In genomic region chr4:132809298-132810032, GRCh38 we compare ENCODE assay signal across 27 cellular contexts.
A peak's percentile ranks its signal among the peaks of the same experiment; 100 is the strongest.
DNase-seq lines count a peak whose midpoint lies in the region; ATAC-seq, FAIRE-seq and TF ChIP-seq lines count a peak whose summit lies in the region.
"Had no signal": no experiment of that assay in that cellular context is flagged by ENCODE, and none has a peak within 500 bp of the region (broad histone marks: within the 10 kb centered on the region; RNA-seq: fewer than 3 reads in every experiment).

No MANE protein-coding gene starts in this region.

- no peaks in the 10 kb centered on the region for H3K9me3 ChIP-seq in A549
- H3K9me3 ChIP-seq in Karpas-422 (ENCODE audit: low read length) = no peaks in the 10 kb centered on the region
- H3K9me3 ChIP-seq: lower lobe of right lung, thoracic aorta had no signal

- no peak overlapping the region for H3K4me3 Mint-ChIP-seq in WTC11
- H3K4me3 Mint-ChIP-seq in activated T-helper 17 cell treated with anti-CD3 and anti-CD28 coated beads, Interleukin-2, amount 50 U/mL, for 72 hours = no peak overlapping the region
- H3K4me3 Mint-ChIP-seq: activated CD4-positive, alpha-beta T cell treated with anti-CD3 and anti-CD28 coated beads, Interleukin-2, amount 10 ng/mL, durations not matched to agents 7 days and 5 days; activated naive CD8-positive, alpha-beta T cell treated with anti-CD3 and anti-CD28 coated beads, Interleukin-2, amount 10 ng/mL, durations not matched to agents 7 days and 5 days; B cell; stimulated activated naive B cell treated with anti-CD40 and anti-IgM and Interleukin-4, amounts not matched to agents 10 μg/mL and 1 μg/mL and 100 μg/mL, for 72 hours had no signal

- in situ Hi-C loops in KBM-7 (cut with MboI; ENCODE audit: low pct_unique_long_range_greater_than_20kb, low sequenced_read_pairs) = no loop called here

- peak in 1 of 2 experiments; percentile 2 for DNase-seq in A549 (ENCODE audit: low read depth in 1 of 2, low spot score in 1 of 2)
- peak; percentile 43 for DNase-seq in Karpas-422
- peak; percentile 61 for DNase-seq in WTC11 (ENCODE audit: low spot score)
- DNase-seq in iPS-NIHi7 (ENCODE audit: extremely low spot score) = peak; percentile 45
- no peak for DNase-seq in activated CD4-positive, alpha-beta T cell treated with anti-CD3 and anti-CD28 coated beads, Interleukin-2, amount 50 U/mL, for 1 hour
- DNase-seq in DMS153 treated with DMSO at 0.1 percent for 48 hours (lab: John Stamatoyannopoulos, UW; ENCODE audit: unreplicated experiment) = no peak
- no peak for DNase-seq in KBM-7
- DNase-seq: 8988T; activated CD4-positive, alpha-beta T cell treated with anti-CD3 and anti-CD28 coated beads, Interleukin-2, amount 10 ng/mL, durations not matched to agents 7 days and 5 days; activated naive CD8-positive, alpha-beta T cell treated with anti-CD3 and anti-CD28 coated beads, Interleukin-2, amount 10 ng/mL, durations not matched to agents 7 days and 5 days; cerebellar nuclear complex; DMS79 treated with DMSO at 0.1 percent for 48 hours; erythroblast; foreskin keratinocyte; kidney; lower lobe of right lung; NCI-H69; PC-3; SHP77 treated with DMSO at 0.1 percent for 48 hours; stimulated activated CD4-positive, alpha-beta T cell treated with anti-CD3 and anti-CD28 coated beads, Interleukin-2, amount 100 ng/mL, for 48 hours; stimulated activated naive B cell treated with anti-CD40 and anti-IgM and Interleukin-4, amounts not matched to agents 10 μg/mL and 1 μg/mL and 100 μg/mL, for 72 hours; T-helper 1 cell had no signal

- no peak for TF ChIP-seq RAD21 in A549 (conservative IDR thresholded peaks at IDR 0.05 in 1 of 2, IDR thresholded peaks at IDR 0.05 in 1 of 2)

- no peak for FAIRE-seq in A549 (lab: Jason Lieb, UNC)

- no peak for TF ChIP-seq CTCF in A549 (IDR thresholded peaks at IDR 0.05)
- no peak for TF ChIP-seq CTCF in WTC11 (IDR thresholded peaks at IDR 0.05)

- H4K20me1 ChIP-seq in Karpas-422 (ENCODE audit: insufficient read depth, low read depth, low read length) = no peaks in the 10 kb centered on the region

- POLR2A ChIA-PET in A549 (lab: Yijun Ruan, JAX) (no interaction called here), WTC11 (lab: Charles Lee) (no interaction called here)

- H2AFZ ChIP-seq in Karpas-422 (ENCODE audit: low read length) = 0 out of 2 replicates have a peak overlapping the region, but pooled peaks have one; percentile 46
- H2AFZ ChIP-seq: hepatocyte had no signal

- H3K27ac ChIP-seq in A549 (no peak overlapping the region), Karpas-422 (ENCODE audit: low read length) (no peak overlapping the region)
- H3K27ac ChIP-seq: foreskin keratinocyte, hepatocyte, lower lobe of right lung, thoracic aorta had no signal

- H3K4me2 ChIP-seq in A549 (0 out of 3 replicates have a peak overlapping the region, but pooled peaks have one; percentile 26), Karpas-422 (ENCODE audit: low read depth, low read length, poor library complexity, severe bottlenecking) (no peak overlapping the region)
- H3K4me2 ChIP-seq: hepatocyte, smooth muscle cell had no signal

- no peak overlapping the region for H3K4me3 ChIP-seq in A549
- H3K4me3 ChIP-seq in Karpas-422 (ENCODE audit: low read length) = no peak overlapping the region
- H3K4me3 ChIP-seq: hepatocyte, lower lobe of right lung, smooth muscle cell, thoracic aorta had no signal

- no peak overlapping the region for H3K9ac ChIP-seq in Karpas-422 (ENCODE audit: low read length)

- ATAC-seq in A549 (peak in 1 of 2 experiments; percentile 63; a peak in 3 of 6 replicates), WTC11 (peak; percentile 100)
- no peak for ATAC-seq in activated T-helper 17 cell treated with anti-CD3 and anti-CD28 coated beads, Interleukin-2, amount 50 U/mL, for 72 hours (replicated peaks)
- ATAC-seq: foreskin keratinocyte; lower lobe of right lung; PC-3; stimulated activated naive B cell treated with anti-CD40 and anti-IgM and Interleukin-4, amounts not matched to agents 10 μg/mL and 1 μg/mL and 100 μg/mL, for 72 hours had no signal

- no peaks in the 10 kb centered on the region for H3K27me3 ChIP-seq in Karpas-422 (ENCODE audit: low read length)
- H3K27me3 ChIP-seq: foreskin keratinocyte, hepatocyte had no signal

- peaks cover 5% of the 10 kb centered on the region for H3K4me1 Mint-ChIP-seq in WTC11
- H3K4me1 Mint-ChIP-seq in activated T-helper 17 cell treated with anti-CD3 and anti-CD28 coated beads, Interleukin-2, amount 50 U/mL, for 72 hours = no peaks in the 10 kb centered on the region
- H3K4me1 Mint-ChIP-seq: activated CD4-positive, alpha-beta T cell treated with anti-CD3 and anti-CD28 coated beads, Interleukin-2, amount 10 ng/mL, durations not matched to agents 7 days and 5 days; activated naive CD8-positive, alpha-beta T cell treated with anti-CD3 and anti-CD28 coated beads, Interleukin-2, amount 10 ng/mL, durations not matched to agents 7 days and 5 days; B cell; stimulated activated naive B cell treated with anti-CD40 and anti-IgM and Interleukin-4, amounts not matched to agents 10 μg/mL and 1 μg/mL and 100 μg/mL, for 72 hours had no signal

- CTCF ChIA-PET in A549 (lab: Yijun Ruan, JAX) = no interaction called here
- CTCF ChIA-PET in WTC11 (lab: Charles Lee) = interaction anchor here (0.6 to 1.2 kb wide), 4 partner anchors 9 to 337 kb away, joined by 3 to 5 read pairs (median 4); no protein-coding TSS in a partner anchor

- peaks cover 13% of the 10 kb centered on the region for H3K9me3 Mint-ChIP-seq in WTC11
- peaks cover 16% of the 10 kb centered on the region for H3K9me3 Mint-ChIP-seq in activated T-helper 17 cell treated with anti-CD3 and anti-CD28 coated beads, Interleukin-2, amount 50 U/mL, for 72 hours
- H3K9me3 Mint-ChIP-seq: activated CD4-positive, alpha-beta T cell treated with anti-CD3 and anti-CD28 coated beads, Interleukin-2, amount 10 ng/mL, durations not matched to agents 7 days and 5 days; activated naive CD8-positive, alpha-beta T cell treated with anti-CD3 and anti-CD28 coated beads, Interleukin-2, amount 10 ng/mL, durations not matched to agents 7 days and 5 days had no signal

- no peaks in the 10 kb centered on the region for H3K36me3 ChIP-seq in Karpas-422 (ENCODE audit: insufficient read depth, low read length)
- H3K36me3 ChIP-seq: lower lobe of right lung, thoracic aorta had no signal

- H3K9me2 ChIP-seq in Karpas-422 (replicated peaks; ENCODE audit: insufficient read depth, low read length) = no peaks in the 10 kb centered on the region

- H3K4me1 ChIP-seq in A549 = no peaks in the 10 kb centered on the region
- H3K4me1 ChIP-seq in Karpas-422 (ENCODE audit: low read length) = no peaks in the 10 kb centered on the region
- H3K4me1 ChIP-seq: foreskin keratinocyte, lower lobe of right lung had no signal

- TF ChIP-seq POLR2A in A549 (IDR thresholded peaks at IDR 0.05; ENCODE audit: low read length) = no peak

- no peaks in the 10 kb centered on the region for H3K27me3 Mint-ChIP-seq in WTC11 (ENCODE audit: low read depth)
- H3K27me3 Mint-ChIP-seq in activated T-helper 17 cell treated with anti-CD3 and anti-CD28 coated beads, Interleukin-2, amount 50 U/mL, for 72 hours = no peaks in the 10 kb centered on the region
- H3K27me3 Mint-ChIP-seq: activated CD4-positive, alpha-beta T cell treated with anti-CD3 and anti-CD28 coated beads, Interleukin-2, amount 10 ng/mL, durations not matched to agents 7 days and 5 days; activated naive CD8-positive, alpha-beta T cell treated with anti-CD3 and anti-CD28 coated beads, Interleukin-2, amount 10 ng/mL, durations not matched to agents 7 days and 5 days; B cell; stimulated activated naive B cell treated with anti-CD40 and anti-IgM and Interleukin-4, amounts not matched to agents 10 μg/mL and 1 μg/mL and 100 μg/mL, for 72 hours had no signal

- H3K27ac Mint-ChIP-seq in WTC11 = no peak overlapping the region
- no peak overlapping the region for H3K27ac Mint-ChIP-seq in activated T-helper 17 cell treated with anti-CD3 and anti-CD28 coated beads, Interleukin-2, amount 50 U/mL, for 72 hours
- H3K27ac Mint-ChIP-seq: activated CD4-positive, alpha-beta T cell treated with anti-CD3 and anti-CD28 coated beads, Interleukin-2, amount 10 ng/mL, durations not matched to agents 7 days and 5 days; activated naive CD8-positive, alpha-beta T cell treated with anti-CD3 and anti-CD28 coated beads, Interleukin-2, amount 10 ng/mL, durations not matched to agents 7 days and 5 days; B cell; stimulated activated naive B cell treated with anti-CD40 and anti-IgM and Interleukin-4, amounts not matched to agents 10 μg/mL and 1 μg/mL and 100 μg/mL, for 72 hours had no signal

- no peaks in the 10 kb centered on the region for H3K79me2 ChIP-seq in Karpas-422 (ENCODE audit: low read length)
- H3K79me2 ChIP-seq: hepatocyte had no signal

- TF ChIP-seq EP300 in A549 (IDR thresholded peaks at IDR 0.05) = no peak

- peaks cover 9% of the 10 kb centered on the region for H3K36me3 Mint-ChIP-seq in WTC11
- no peaks in the 10 kb centered on the region for H3K36me3 Mint-ChIP-seq in activated T-helper 17 cell treated with anti-CD3 and anti-CD28 coated beads, Interleukin-2, amount 50 U/mL, for 72 hours (ENCODE audit: low read depth)
- H3K36me3 Mint-ChIP-seq: activated naive CD8-positive, alpha-beta T cell treated with anti-CD3 and anti-CD28 coated beads, Interleukin-2, amount 10 ng/mL, durations not matched to agents 7 days and 5 days; stimulated activated naive B cell treated with anti-CD40 and anti-IgM and Interleukin-4, amounts not matched to agents 10 μg/mL and 1 μg/mL and 100 μg/mL, for 72 hours had no signal

- WGBS in A549 (ENCODE audit: missing lambda C conversion rate) = 35% methylated on average over 7 of the region's 16 CpGs

TF ChIP-seq in A549, 52 proteins besides CTCF, POLR2A, EP300 and RAD21 (continues in another document):
- TF ChIP-seq POLR2AphosphoS2 (conservative IDR thresholded peaks at IDR 0.05; ENCODE audit: low read length) = no peak
- TF ChIP-seq EHF (CRISPR knock-in tag; IDR thresholded peaks at IDR 0.05) = no peak
- TF ChIP-seq HOXB5 (CRISPR knock-in tag; IDR thresholded peaks at IDR 0.05) = no peak

TF ChIP-seq in WTC11, 78 proteins besides CTCF, POLR2A, EP300 and RAD21 (continues in another document):
- no peak for TF ChIP-seq E2F4 (CRISPR knock-in tag; IDR thresholded peaks at IDR 0.05; ENCODE audit: borderline replicate concordance, low read depth)

Comparison
In these comparisons a context has a peak if more than half of its experiments do, and no peak if none do; other contexts are left out.
1. DNase-seq: peak in Karpas-422 (single experiment), WTC11 (single experiment) and iPS-NIHi7 (single experiment); none in activated CD4-positive, alpha-beta T cell treated with anti-CD3 and anti-CD28 coated beads, Interleukin-2, amount 50 U/mL, for 1 hour (single experiment), DMS153 treated with DMSO at 0.1 percent for 48 hours (single experiment) and KBM-7 (single experiment).